In genomic region chr19:41886761-41887710, GRCh38 we compare ENCODE assay signal across 10 cellular contexts. TPM values are rescaled to one million over a fixed set of nuclear protein-coding genes. Genes with fewer than 3 reads are reported as not detected.
DNase-seq lines count a peak whose midpoint lies in the region; ATAC-seq, FAIRE-seq and TF ChIP-seq lines count a peak whose summit lies in the region.
"Had no signal": no experiment of that assay in that cellular context is flagged by ENCODE, and none has a peak within 500 bp of the region (broad histone marks: within the 10 kb centered on the region; RNA-seq: fewer than 3 reads in every experiment).

No MANE protein-coding gene starts in this region.

- H3K27ac ChIP-seq in testis = no peak overlapping the region

- no peaks in the 10 kb centered on the region for H3K27me3 ChIP-seq in testis

- H3K27me3 Mint-ChIP-seq in T-helper 1 cell treated with Interleukin-12 subunit alpha and Interleukin-12 subunit beta and Interleukin-4 antibody, amounts not matched to agents 30 μg/mL and 1 μg/mL, for 36 hours (ENCODE audit: low read depth) = no peaks in the 10 kb centered on the region
- no peaks in the 10 kb centered on the region for H3K27me3 Mint-ChIP-seq in central memory CD8-positive, alpha-beta T cell

- H3K36me3 ChIP-seq in testis (ENCODE audit: low read depth, missing control alignments) = no peaks in the 10 kb centered on the region

- H3K9me3 ChIP-seq in testis = no peaks in the 10 kb centered on the region

- H3K36me3 Mint-ChIP-seq in T-helper 1 cell treated with Interleukin-12 subunit alpha and Interleukin-12 subunit beta and Interleukin-4 antibody, amounts not matched to agents 30 μg/mL and 1 μg/mL, for 36 hours (ENCODE audit: low read depth) = peaks cover 65% of the 10 kb centered on the region
- peaks cover 69% of the 10 kb centered on the region for H3K36me3 Mint-ChIP-seq in central memory CD8-positive, alpha-beta T cell (ENCODE audit: insufficient read depth)

- H3K9me3 Mint-ChIP-seq in T-helper 1 cell treated with Interleukin-12 subunit alpha and Interleukin-12 subunit beta and Interleukin-4 antibody, amounts not matched to agents 30 μg/mL and 1 μg/mL, for 36 hours = no peaks in the 10 kb centered on the region
- H3K9me3 Mint-ChIP-seq in central memory CD8-positive, alpha-beta T cell = no peaks in the 10 kb centered on the region

- H3K4me3 ChIP-seq in testis (no peak overlapping the region), lower leg skin (ENCODE audit: low read depth, poor library complexity, severe bottlenecking) (no peak overlapping the region)

- H3K4me3 Mint-ChIP-seq in T-helper 1 cell treated with Interleukin-12 subunit alpha and Interleukin-12 subunit beta and Interleukin-4 antibody, amounts not matched to agents 30 μg/mL and 1 μg/mL, for 36 hours = peak overlapping the region; percentile 94
- H3K4me3 Mint-ChIP-seq in central memory CD8-positive, alpha-beta T cell = peak overlapping the region; percentile 93

- TF ChIP-seq POLR2A in GM12891 (IDR thresholded peaks at IDR 0.05; ENCODE audit: low read depth, low read length) = no peak
- no peak for TF ChIP-seq POLR2A in testis (IDR thresholded peaks at IDR 0.05)
- no peak for TF ChIP-seq POLR2A in lower leg skin (IDR thresholded peaks at IDR 0.05)

- peaks cover 55% of the 10 kb centered on the region for H3K4me1 Mint-ChIP-seq in T-helper 1 cell treated with Interleukin-12 subunit alpha and Interleukin-12 subunit beta and Interleukin-4 antibody, amounts not matched to agents 30 μg/mL and 1 μg/mL, for 36 hours (ENCODE audit: low read depth)
- H3K4me1 Mint-ChIP-seq in central memory CD8-positive, alpha-beta T cell = peaks cover 67% of the 10 kb centered on the region

- FAIRE-seq in GM12891 (lab: Jason Lieb, UNC) = peak; percentile 80

- ATAC-seq in central memory CD8-positive, alpha-beta T cell (replicated peaks; ENCODE audit: extremely low read depth, poor library complexity, severe bottlenecking) = peak; percentile 70

- H3K4me1 ChIP-seq in testis = peaks cover 3% of the 10 kb centered on the region

- intact Hi-C loops in testis (cut with DNase I; ENCODE audit: low total_unique reads) = no loop called here
- intact Hi-C loops in lower leg skin (cut with DNase I; ENCODE audit: low total_unique reads) = no loop called here

- TF ChIP-seq CTCF in testis (IDR thresholded peaks at IDR 0.05) = no peak
- no peak for TF ChIP-seq CTCF in lower leg skin (IDR thresholded peaks at IDR 0.05)

- H3K27ac Mint-ChIP-seq in T-helper 1 cell treated with Interleukin-12 subunit alpha and Interleukin-12 subunit beta and Interleukin-4 antibody, amounts not matched to agents 30 μg/mL and 1 μg/mL, for 36 hours = peak overlapping the region; percentile 97
- peak overlapping the region; percentile 89 for H3K27ac Mint-ChIP-seq in central memory CD8-positive, alpha-beta T cell (ENCODE audit: low read depth)

- DNase-seq in GM12891 (ENCODE audit: insufficient read length, low spot score) (no peak), testis (no peak), lower leg skin (ENCODE audit: low spot score in 2 of 2) (no peak), 8988T (no peak), NCI-H1436 treated with DMSO at 0.1 percent for 48 hours (lab: John Stamatoyannopoulos, UW) (no peak)
- peak; percentile 58 to 82 for DNase-seq in central memory CD8-positive, alpha-beta T cell (ENCODE audit: low spot score in 2 of 2)
- DNase-seq in stimulated activated CD4-positive, alpha-beta T cell treated with anti-CD3 and anti-CD28 coated beads, Interleukin-2, amount 100 ng/mL, for 4 hours (ENCODE audit: low read depth) = peak; percentile 41

- WGBS in testis, 2 donors = 69 to 72% methylated on average over 13 of the region's 13 CpGs
- 52 to 54% methylated on average over 13 of the region's 13 CpGs for WGBS in lower leg skin, 2 donors

TF ChIP-seq in GM12891, 5 proteins besides CTCF, POLR2A, EP300 and RAD21:
- TF ChIP-seq POU2F2 (IDR thresholded peaks at IDR 0.05; ENCODE audit: low read depth, low read length) (no peak; the same call in 1 of the 2 replicates), SPI1 (IDR thresholded peaks at IDR 0.05; ENCODE audit: low read depth, low read length) (no peak), POLR2AphosphoS5 (IDR thresholded peaks at IDR 0.05; ENCODE audit: low read depth, low read length) (no peak; the same call in none of the 2 replicates), TAF1 (IDR thresholded peaks at IDR 0.05; ENCODE audit: low read depth, low read length) (no peak), PAX5 (IDR thresholded peaks at IDR 0.05; ENCODE audit: insufficient read depth, low read length, severe bottlenecking) (no peak)

RNA-seq across cellular contexts. Expression of gene ARHGEF1, which starts 4.1 kb away (rescaled TPM):
- polyA plus RNA-seq in GM12891 (2012; ENCODE audit: low read depth, missing spikeins) = 125 TPM
- total RNA-seq in testis = 10 to 100 TPM; 51.2 to 56.3 TPM
- polyA plus RNA-seq in testis (ENCODE audit: insufficient read depth, low read depth, low replicate concordance) = 33.2 TPM
- total RNA-seq in lower leg skin = 10 to 100 TPM; 56.9 to 94.3 (median 68.7) TPM

RNA-seq across cellular contexts. Expression of gene CD79A, which starts 10.0 kb away (rescaled TPM):
- 466 TPM for polyA plus RNA-seq in GM12891 (2012; ENCODE audit: low read depth, missing spikeins)
- total RNA-seq in testis = under 1 TPM in 1 of 2 donors, not detected in 1; 0.87 TPM
- 3.6 TPM for polyA plus RNA-seq in testis (ENCODE audit: insufficient read depth, low read depth, low replicate concordance)
- total RNA-seq in lower leg skin = under 1 TPM in 1 of 4 donors, not detected in 3; 0.81 TPM
- total RNA-seq: kidney epithelial cell had no signal

RNA-seq across cellular contexts. Expression of gene RPS19, which starts 27.0 kb away (rescaled TPM):
- 7,698 TPM for polyA plus RNA-seq in GM12891 (2012; ENCODE audit: low read depth, missing spikeins)
- 1,000 to 10,000 TPM in 1 of 2 donors, 100 to 1,000 TPM in 1; 869 to 1,199 TPM for total RNA-seq in testis
- 1,270 TPM for polyA plus RNA-seq in testis (ENCODE audit: insufficient read depth, low read depth, low replicate concordance)
- total RNA-seq in lower leg skin = 1,000 to 10,000 TPM; 1,327 to 3,048 (median 2,121) TPM

RNA-seq across cellular contexts. Expression of gene ERFL, which starts 41.2 kb away (rescaled TPM):
- polyA plus RNA-seq in GM12891 (2012; ENCODE audit: low read depth, missing spikeins) = 0.76 TPM
- total RNA-seq in testis = 1 to 10 TPM; 2.2 to 2.4 TPM
- polyA plus RNA-seq in testis (ENCODE audit: insufficient read depth, low read depth, low replicate concordance) = 0.78 TPM
- under 1 TPM in 1 of 4 donors, not detected in 3; 0.16 TPM for total RNA-seq in lower leg skin
- total RNA-seq: kidney epithelial cell had no signal

RNA-seq across cellular contexts. Expression of gene DMRTC2, which starts 42.2 kb away (rescaled TPM):
- not detected for polyA plus RNA-seq in GM12891 (2012; ENCODE audit: low read depth, missing spikeins)
- 10 to 100 TPM; 23.1 to 55.3 TPM for total RNA-seq in testis
- 71.0 TPM for polyA plus RNA-seq in testis (ENCODE audit: insufficient read depth, low read depth, low replicate concordance)
- not detected for total RNA-seq in lower leg skin
- total RNA-seq: kidney epithelial cell; T-helper 1 cell treated with Interleukin-12 subunit alpha and Interleukin-12 subunit beta and Interleukin-4 antibody, amounts not matched to agents 30 ng/mL and 1 ng/mL, for 36 hours had no signal

Comparison
In these comparisons a context has a peak if more than half of its experiments do, and no peak if none do; other contexts are left out.
1. DNase-seq: peak in central memory CD8-positive, alpha-beta T cell (2 of 2) and stimulated activated CD4-positive, alpha-beta T cell treated with anti-CD3 and anti-CD28 coated beads, Interleukin-2, amount 100 ng/mL, for 4 hours (single experiment); none in GM12891 (single experiment), testis (single experiment), lower leg skin (0 of 2), 8988T (single experiment) and NCI-H1436 treated with DMSO at 0.1 percent for 48 hours (single experiment).